ENCODE assay signal across 8 cellular contexts in genomic region chr6:16591681-16592549, GRCh38.
DNase-seq lines count a peak whose midpoint lies in the region; ATAC-seq lines count a peak whose summit lies in the region.

No MANE protein-coding gene starts in this region.

- DNase-seq in activated CD4-positive, alpha-beta T cell treated with anti-CD3 and anti-CD28 coated beads for 24 hours (ENCODE audit: low read depth in 2 of 2), result peak; percentile 6 to 20
- DNase-seq in activated CD4-positive, alpha-beta T cell treated with anti-CD3 and anti-CD28 coated beads, Interleukin-2, amount 50 U/mL, for 4 hours, result no peak
- peak; percentile 9 for DNase-seq in NCI-H128 (lab: John Stamatoyannopoulos, UW; ENCODE audit: unreplicated experiment)
- peak; percentile 17 to 32 for DNase-seq in stimulated activated CD4-positive, alpha-beta T cell treated with anti-CD3 and anti-CD28 coated beads, Interleukin-4, amount 100 ng/mL, for 48 hours (ENCODE audit: low read depth in 2 of 2)
- DNase-seq in DMS53 (lab: John Stamatoyannopoulos, UW), result no peak
- DNase-seq in NCI-H345 treated with DMSO at 0.1 percent for 48 hours (lab: John Stamatoyannopoulos, UW; ENCODE audit: unreplicated experiment), result no peak
- DNase-seq in HUDEP-2 (lab: John Stamatoyannopoulos, UW; ENCODE audit: unreplicated experiment in 76 of 76), result no peak

- peak; percentile 65 for ATAC-seq in HG02588 (IDR thresholded peaks at IDR 0.05; ENCODE audit: unreplicated experiment)

Comparison
In these comparisons a context has a peak if more than half of its experiments do, and no peak if none do; other contexts are left out.
1. DNase-seq: peak in activated CD4-positive, alpha-beta T cell treated with anti-CD3 and anti-CD28 coated beads for 24 hours (2 of 2), NCI-H128 (single experiment) and stimulated activated CD4-positive, alpha-beta T cell treated with anti-CD3 and anti-CD28 coated beads, Interleukin-4, amount 100 ng/mL, for 48 hours (2 of 2); none in activated CD4-positive, alpha-beta T cell treated with anti-CD3 and anti-CD28 coated beads, Interleukin-2, amount 50 U/mL, for 4 hours (0 of 2), DMS53 (single experiment), NCI-H345 treated with DMSO at 0.1 percent for 48 hours (single experiment) and HUDEP-2 (0 of 76).